19 cellular contexts compared by ENCODE assay signal in genomic region chr7:38191791-38192190, GRCh38.
"Had no signal": no experiment of that assay in that cellular context is flagged by ENCODE, and none has a peak within 500 bp of the region (broad histone marks: within the 10 kb centered on the region; RNA-seq: fewer than 3 reads in every experiment).

No MANE protein-coding gene starts in this region.

- H3K27ac ChIP-seq: body of pancreas, epithelial cell of prostate, foreskin keratinocyte, spleen, testis had no signal

- ATAC-seq: activated CD8-positive, alpha-beta T cell treated with anti-CD3 and anti-CD28 coated beads, Interleukin-2, amount 10 ng/mL, durations not matched to agents 7 days and 5 days; body of pancreas; foreskin keratinocyte; stimulated activated memory B cell treated with anti-CD40 and anti-IgM and Interleukin-4, amounts not matched to agents 10 μg/mL and 1 μg/mL and 100 μg/mL, for 72 hours had no signal

- H3K27ac Mint-ChIP-seq: activated B cell treated with CpG ODN at 0.5 μM for 24 hours; activated CD8-positive, alpha-beta T cell treated with anti-CD3 and anti-CD28 coated beads, Interleukin-2, amount 10 ng/mL, durations not matched to agents 7 days and 5 days; activated naive CD8-positive, alpha-beta T cell; mesothelial cell of epicardium; stimulated activated memory B cell treated with anti-CD40 and anti-IgM and Interleukin-4, amounts not matched to agents 10 μg/mL and 1 μg/mL and 100 μg/mL, for 72 hours had no signal

- H3K4me1 ChIP-seq: testis had no signal

- H3K4me3 ChIP-seq: body of pancreas, spleen, testis, upper lobe of right lung had no signal

- H3K36me3 ChIP-seq: upper lobe of right lung had no signal

- H3K27me3 ChIP-seq: body of pancreas, foreskin keratinocyte, spleen, testis, upper lobe of right lung had no signal

- H3K9me3 Mint-ChIP-seq: activated B cell treated with CpG ODN at 0.5 μM for 24 hours; stimulated activated memory B cell treated with anti-CD40 and anti-IgM and Interleukin-4, amounts not matched to agents 10 μg/mL and 1 μg/mL and 100 μg/mL, for 72 hours had no signal

- DNase-seq: activated B cell treated with CpG ODN at 0.5 μM for 24 hours; activated CD4-positive, alpha-beta T cell treated with anti-CD3 and anti-CD28 coated beads for 48 hours; activated CD8-positive, alpha-beta memory T cell treated with anti-CD3 and anti-CD28 coated beads, Interleukin-2, amount 50 U/mL, for 48 hours; activated CD8-positive, alpha-beta T cell treated with anti-CD3 and anti-CD28 coated beads, Interleukin-2, amount 10 ng/mL, durations not matched to agents 7 days and 5 days; activated gamma-delta T cell; amygdala; body of pancreas; foreskin keratinocyte; hypothalamus; occipital lobe; retina; spleen; stimulated activated CD4-positive, alpha-beta T cell treated with anti-CD3 and anti-CD28 coated beads, Interleukin-4, amount 100 ng/mL, for 4 hours; testis; upper lobe of right lung had no signal

- H3K27me3 Mint-ChIP-seq: activated B cell treated with CpG ODN at 0.5 μM for 24 hours; activated naive CD8-positive, alpha-beta T cell; stimulated activated memory B cell treated with anti-CD40 and anti-IgM and Interleukin-4, amounts not matched to agents 10 μg/mL and 1 μg/mL and 100 μg/mL, for 72 hours had no signal

- H3K4me3 Mint-ChIP-seq: activated B cell treated with CpG ODN at 0.5 μM for 24 hours; activated CD8-positive, alpha-beta T cell treated with anti-CD3 and anti-CD28 coated beads, Interleukin-2, amount 10 ng/mL, durations not matched to agents 7 days and 5 days; activated naive CD8-positive, alpha-beta T cell; mesothelial cell of epicardium; stimulated activated memory B cell treated with anti-CD40 and anti-IgM and Interleukin-4, amounts not matched to agents 10 μg/mL and 1 μg/mL and 100 μg/mL, for 72 hours had no signal

- H3K9me3 ChIP-seq: body of pancreas, testis had no signal
